Comparison of ENCODE assay signal across 1 cellular context in the genomic region with DNA sequence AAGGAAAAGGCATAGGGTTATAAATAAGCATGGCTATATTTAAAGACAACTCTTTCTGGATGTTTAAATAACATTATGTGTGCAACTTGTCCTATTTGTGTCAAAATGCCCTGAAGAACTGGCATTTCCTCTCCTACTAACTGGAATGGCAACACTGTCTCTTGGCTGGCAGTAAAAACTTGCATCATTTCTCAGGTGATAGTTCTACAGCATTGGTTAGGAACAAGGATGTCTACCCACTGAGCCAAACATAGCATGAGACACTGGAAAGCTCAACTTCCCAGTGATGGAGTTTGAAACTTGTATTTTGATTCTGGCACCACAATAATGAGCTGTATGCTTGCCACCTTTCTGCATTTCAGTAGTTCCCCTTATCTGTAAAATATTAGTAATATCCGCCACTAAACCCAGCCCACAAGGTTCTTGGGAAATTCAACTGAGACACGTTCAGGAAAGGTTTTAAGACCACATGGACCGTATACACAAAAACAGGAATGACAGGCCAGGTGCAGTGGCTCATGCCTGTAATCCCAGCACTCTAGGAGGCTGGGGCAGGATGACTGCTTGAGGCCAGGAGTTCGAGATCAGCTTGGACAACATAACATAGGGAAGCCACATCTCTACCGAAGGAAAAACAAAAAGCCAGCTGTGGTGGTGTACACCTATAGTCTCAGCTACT.
TF ChIP-seq lines count a peak whose summit lies in the region.

No MANE protein-coding gene starts in this region.

TF ChIP-seq in WTC11, 78 proteins besides CTCF, POLR2A, EP300 and RAD21 (continued from another document):
- TF ChIP-seq MXD4 (CRISPR knock-in tag; IDR thresholded peaks at IDR 0.05; ENCODE audit: borderline replicate concordance), result no peak
- TF ChIP-seq EMX1 (CRISPR knock-in tag; IDR thresholded peaks at IDR 0.05), result 0 out of 2 replicates have a peak, but pooled peaks have one; percentile 38
- no peak for TF ChIP-seq ZNF423 (CRISPR knock-in tag; IDR thresholded peaks at IDR 0.05)
- no peak for TF ChIP-seq NR3C1 (CRISPR knock-in tag; conservative IDR thresholded peaks at IDR 0.05; ENCODE audit: low read depth)
- TF ChIP-seq NFATC4 (CRISPR knock-in tag; IDR thresholded peaks at IDR 0.05), result 0 out of 2 replicates have a peak, but pooled peaks have one; percentile 13
